14 cellular contexts compared by ENCODE assay signal in the genomic region with DNA sequence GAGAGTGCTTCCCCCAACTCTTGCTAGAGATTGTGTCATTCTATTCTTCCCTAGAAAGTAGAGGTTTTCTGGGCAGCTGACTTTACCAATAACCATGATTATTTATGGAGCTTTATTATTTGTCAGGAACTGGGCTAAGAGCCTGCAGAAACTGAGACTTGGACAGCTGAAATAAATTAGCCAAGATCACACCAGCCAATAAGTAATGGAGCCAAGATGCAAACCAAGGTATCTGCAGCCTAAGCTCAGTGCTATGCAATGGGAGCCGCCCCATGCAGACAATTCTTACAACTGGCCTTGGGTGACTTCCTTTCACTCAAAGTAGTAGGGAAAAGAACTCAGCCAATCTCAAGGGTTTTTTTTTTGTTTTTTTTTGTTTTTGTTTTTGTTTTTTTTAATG.
DNase-seq lines count a peak whose midpoint lies in the region; ATAC-seq and TF ChIP-seq lines count a peak whose summit lies in the region.
"Had no signal": no experiment of that assay in that cellular context is flagged by ENCODE, and none has a peak within 500 bp of the region (broad histone marks: within the 10 kb centered on the region; RNA-seq: fewer than 3 reads in every experiment).

No MANE protein-coding gene starts in this region.

- CTCF ChIA-PET in activated naive CD4-positive, alpha-beta T cell treated with anti-CD3 and anti-CD28 coated beads for 36 hours (lab: Charles Lee): no interaction called here

- H3K27me3 Mint-ChIP-seq in activated naive CD4-positive, alpha-beta T cell treated with anti-CD3 and anti-CD28 coated beads for 36 hours (ENCODE audit: low read depth): no peaks in the 10 kb centered on the region

- no peak overlapping the region for H3K4me3 Mint-ChIP-seq in activated naive CD4-positive, alpha-beta T cell treated with anti-CD3 and anti-CD28 coated beads for 36 hours
- H3K4me3 Mint-ChIP-seq: T-helper 1 cell treated with Interleukin-12 subunit alpha and Interleukin-12 subunit beta and Interleukin-4 antibody, amounts not matched to agents 30 μg/mL and 1 μg/mL, for 36 hours had no signal

- H3K27ac ChIP-seq in GM23248 (no peak overlapping the region), adrenal gland (no peak overlapping the region)
- H3K27ac ChIP-seq: C4-2B had no signal

- H3K9ac ChIP-seq in GM23248: no peak overlapping the region

- peaks cover 4% of the 10 kb centered on the region; the same call in 1 of the 2 replicates for H4K20me1 ChIP-seq in GM23248 (ENCODE audit: insufficient read depth)

- no peaks in the 10 kb centered on the region for H3K9me3 Mint-ChIP-seq in activated naive CD4-positive, alpha-beta T cell treated with anti-CD3 and anti-CD28 coated beads for 36 hours
- H3K9me3 Mint-ChIP-seq in activated naive CD4-positive, alpha-beta T cell treated with anti-CD3 and anti-CD28 coated beads, Interleukin-2, amount 50 U/mL, for 72 hours: peaks cover 0 to 6% of the 10 kb centered on the region in 2 donors
- H3K9me3 Mint-ChIP-seq: T-helper 1 cell treated with Interleukin-12 subunit alpha and Interleukin-12 subunit beta and Interleukin-4 antibody, amounts not matched to agents 30 μg/mL and 1 μg/mL, for 36 hours had no signal

- TF ChIP-seq POLR2A in adrenal gland (IDR thresholded peaks at IDR 0.05): no peak

- no peak overlapping the region for H3K27ac Mint-ChIP-seq in activated naive CD4-positive, alpha-beta T cell treated with anti-CD3 and anti-CD28 coated beads for 36 hours
- H3K27ac Mint-ChIP-seq in activated naive CD4-positive, alpha-beta T cell treated with anti-CD3 and anti-CD28 coated beads, Interleukin-2, amount 50 U/mL, for 72 hours: no peak overlapping the region
- H3K27ac Mint-ChIP-seq: T-helper 1 cell treated with Interleukin-12 subunit alpha and Interleukin-12 subunit beta and Interleukin-4 antibody, amounts not matched to agents 30 μg/mL and 1 μg/mL, for 36 hours had no signal

- DNase-seq in GM23248: peak; percentile 70
- DNase-seq in adrenal gland: peak in 5 of 7 donors; percentile 36 to 78 (median 60)
- peak; percentile 85 for DNase-seq in fibroblast of the conjunctiva (ENCODE audit: low read depth)
- peak; percentile 81 for DNase-seq in stromal cell of bone marrow (ENCODE audit: low read depth)
- no peak for DNase-seq in hepatic stellate cell (ENCODE audit: low spot score)
- no peak for DNase-seq in activated naive CD4-positive, alpha-beta T cell treated with anti-CD3 and anti-CD28 coated beads for 36 hours
- DNase-seq in activated naive CD4-positive, alpha-beta T cell treated with anti-CD3 and anti-CD28 coated beads, Interleukin-2, amount 50 U/mL, for 72 hours (ENCODE audit: low spot score in 2 of 2): no peak
- DNase-seq: DMS153; hippocampal formation; NCI-H1417; stimulated activated CD4-positive, alpha-beta T cell treated with anti-CD3 and anti-CD28 coated beads, Interleukin-4, amount 100 ng/mL, for 24 hours; stimulated activated CD8-positive, alpha-beta memory T cell treated with anti-CD3 and anti-CD28 coated beads, Interleukin-4, amount 100 ng/mL, for 48 hours had no signal

- peak overlapping the region; percentile 49 for H3K4me2 ChIP-seq in GM23248 (ENCODE audit: unreplicated experiment)

- no peaks in the 10 kb centered on the region for H3K4me1 Mint-ChIP-seq in activated naive CD4-positive, alpha-beta T cell treated with anti-CD3 and anti-CD28 coated beads for 36 hours (ENCODE audit: low read depth)

- in situ Hi-C loops in GM23248 (cut with MboI): no loop called here

- H2AFZ ChIP-seq in GM23248: no peak overlapping the region

- no peaks in the 10 kb centered on the region for H3K36me3 Mint-ChIP-seq in activated naive CD4-positive, alpha-beta T cell treated with anti-CD3 and anti-CD28 coated beads for 36 hours (ENCODE audit: low read depth)
- H3K36me3 Mint-ChIP-seq in activated naive CD4-positive, alpha-beta T cell treated with anti-CD3 and anti-CD28 coated beads, Interleukin-2, amount 50 U/mL, for 72 hours: no peaks in the 10 kb centered on the region

- ATAC-seq in activated naive CD4-positive, alpha-beta T cell treated with anti-CD3 and anti-CD28 coated beads, Interleukin-2, amount 50 U/mL, for 72 hours: no peak

- TF ChIP-seq CTCF in adrenal gland (IDR thresholded peaks at IDR 0.05): no peak

- H3K9me3 ChIP-seq in GM23248 (ENCODE audit: low read depth) (no peaks in the 10 kb centered on the region), adrenal gland (replicated peaks in 1 of 3) (no peaks in the 10 kb centered on the region)

- H3K36me3 ChIP-seq in GM23248 (ENCODE audit: low read depth): no peaks in the 10 kb centered on the region
- H3K36me3 ChIP-seq in adrenal gland (replicated peaks in 1 of 2): no peaks in the 10 kb centered on the region

- H3K4me3 ChIP-seq in GM23248 (no peak overlapping the region), adrenal gland (no peak overlapping the region)

- intact Hi-C loops in adrenal gland (cut with DNase I): loop anchor here in 1 of 2 donors (10.0 kb wide), 1 partner anchor 48 kb away; no protein-coding TSS in a partner anchor
- intact Hi-C loops in activated naive CD4-positive, alpha-beta T cell treated with anti-CD3 and anti-CD28 coated beads for 36 hours (cut with micrococcal nuclease): no loop called here

- no peaks in the 10 kb centered on the region for H3K9me2 ChIP-seq in GM23248 (ENCODE audit: insufficient read depth)

- WGBS in GM23248 (ENCODE audit: low coverage in 1 of 2, low lambda C conversion rate in 2 of 2, missing lambda C conversion rate in 2 of 2), 2 experiments: 14 to 19% methylated on average over 1 of the region's 1 CpG
- 15 to 43% (median 37%) methylated on average over 1 of the region's 1 CpG for WGBS in adrenal gland, 4 donors

- no peaks in the 10 kb centered on the region for H3F3A ChIP-seq in GM23248 (ENCODE audit: insufficient read depth)

- H3K4me1 ChIP-seq in GM23248 (ENCODE audit: insufficient read depth): peaks cover 11% of the 10 kb centered on the region
- peaks cover 3 to 18% of the 10 kb centered on the region in 2 donors for H3K4me1 ChIP-seq in adrenal gland (replicated peaks in 1 of 2)

- 0 out of 2 replicates have a peak, but pooled peaks cover 13% of the 10 kb centered on the region for H3K79me2 ChIP-seq in GM23248 (ENCODE audit: insufficient read depth)

- H3K27me3 ChIP-seq in GM23248 (replicated peaks; ENCODE audit: insufficient read depth) (no peaks in the 10 kb centered on the region), adrenal gland (no peaks in the 10 kb centered on the region)

Comparison
In these comparisons a context has a peak if more than half of its experiments do, and no peak if none do; other contexts are left out.
1. DNase-seq: peak in GM23248 (single experiment), adrenal gland (5 of 7), fibroblast of the conjunctiva (single experiment) and stromal cell of bone marrow (single experiment); none in hepatic stellate cell (single experiment), activated naive CD4-positive, alpha-beta T cell treated with anti-CD3 and anti-CD28 coated beads for 36 hours (single experiment) and activated naive CD4-positive, alpha-beta T cell treated with anti-CD3 and anti-CD28 coated beads, Interleukin-2, amount 50 U/mL, for 72 hours (0 of 2).